Comparison of ENCODE assay signal across 11 cellular contexts in genomic region chr6:43416935-43417334, GRCh38.
"Had no signal": no experiment of that assay in that cellular context is flagged by ENCODE, and none has a peak within 500 bp of the region (broad histone marks: within the 10 kb centered on the region; RNA-seq: fewer than 3 reads in every experiment).

No MANE protein-coding gene starts in this region.

- H3K27ac ChIP-seq: GM23248 had no signal

- H2AFZ ChIP-seq: GM23248, GM23338 had no signal

- H3K4me1 ChIP-seq: HAP-1 had no signal

- FAIRE-seq: H1, H54 had no signal

- H3K9ac ChIP-seq: GM23248 had no signal

- H3K36me3 ChIP-seq: HAP-1 had no signal

- H3K4me3 ChIP-seq: GM23248, GM23338, HAP-1 had no signal

- H3K4me2 ChIP-seq: GM23338 had no signal

- DNase-seq: GM23248, GOT3, H7, H9, HCEC 1CT, HFFc6 had no signal

- ATAC-seq: GM23338, HCT116 had no signal
